ENCODE assay signal across 8 cellular contexts in genomic region chr10:74047871-74048270, GRCh38. TPM values are rescaled to one million over a fixed set of nuclear protein-coding genes. Genes with fewer than 3 reads are reported as not detected.
DNase-seq lines count a peak whose midpoint lies in the region; ATAC-seq and TF ChIP-seq lines count a peak whose summit lies in the region.
"Had no signal": no experiment of that assay in that cellular context is flagged by ENCODE, and none has a peak within 500 bp of the region (broad histone marks: within the 10 kb centered on the region; RNA-seq: fewer than 3 reads in every experiment).

No MANE protein-coding gene starts in this region.

- TF ChIP-seq CTCF in HEK293 (tag by site-specific recombination; IDR thresholded peaks at IDR 0.05) = no peak

- H3K4me1 Mint-ChIP-seq in activated CD4-positive, alpha-beta T cell treated with anti-CD3 and anti-CD28 coated beads for 36 hours = peaks cover 3% of the 10 kb centered on the region

- H3K4me1 ChIP-seq in HEK293 (ENCODE audit: control insufficient read depth, insufficient read depth, low read length) = peaks cover 10% of the 10 kb centered on the region; the same call in 1 of the 2 replicates
- peaks cover 8 to 49% (median 48%) of the 10 kb centered on the region in 5 donors for H3K4me1 ChIP-seq in subcutaneous abdominal adipose tissue (ENCODE audit: control insufficient read depth in 5 of 5, insufficient read depth in 5 of 5, low read length in 5 of 5)

- CTCF ChIA-PET in HEK293 (lab: Yijun Ruan, JAX) = interaction anchor here (1.3 to 1.7 kb wide), 2 partner anchors 12 to 91 kb away, joined by 4 to 5 read pairs; no protein-coding TSS in a partner anchor
- CTCF ChIA-PET in activated CD4-positive, alpha-beta T cell treated with anti-CD3 and anti-CD28 coated beads for 36 hours (lab: Charles Lee) = interaction anchor here (0.5 to 1.3 kb wide), 4 partner anchors 12 to 168 kb away, joined by 3 to 9 read pairs (median 3); no protein-coding TSS in a partner anchor

- no peak overlapping the region for H3K9ac ChIP-seq in subcutaneous abdominal adipose tissue (ENCODE audit: low read length in 5 of 5)

- no peak overlapping the region for H3K27ac ChIP-seq in HEK293 (ENCODE audit: extremely low read depth, low read depth, low read length)
- H3K27ac ChIP-seq in subcutaneous abdominal adipose tissue (ENCODE audit: low read depth, low read length) = peak overlapping the region; percentile 73
- H3K27ac ChIP-seq in caudate nucleus (ENCODE audit: low read depth, low read length) = no peak overlapping the region

- no peak overlapping the region for H3K4me3 ChIP-seq in HEK293 (ENCODE audit: low read depth, low read length)
- H3K4me3 ChIP-seq in subcutaneous abdominal adipose tissue (ENCODE audit: low read depth in 1 of 5, low read length in 5 of 5) = no peak overlapping the region

- no peaks in the 10 kb centered on the region for H3K27me3 Mint-ChIP-seq in activated CD4-positive, alpha-beta T cell treated with anti-CD3 and anti-CD28 coated beads for 36 hours

- H3K36me3 ChIP-seq in HEK293 (ENCODE audit: control insufficient read depth in 2 of 2, insufficient read depth in 1 of 2, low read length in 2 of 2) (peaks cover 22 to 24% of the 10 kb centered on the region in 2 experiments), subcutaneous abdominal adipose tissue (ENCODE audit: control insufficient read depth in 5 of 5, insufficient read depth in 5 of 5, low read length in 5 of 5) (peaks cover 0 to 14% (median 7%) of the 10 kb centered on the region in 5 donors)

- H3K9me3 Mint-ChIP-seq in activated CD4-positive, alpha-beta T cell treated with anti-CD3 and anti-CD28 coated beads for 36 hours (ENCODE audit: low read depth) = no peaks in the 10 kb centered on the region

- intact Hi-C loops in activated CD4-positive, alpha-beta T cell treated with anti-CD3 and anti-CD28 coated beads for 36 hours (cut with DNase I, micrococcal nuclease) = no loop called here

- no peak for ATAC-seq in HG02642 (IDR thresholded peaks at IDR 0.05; ENCODE audit: poor library complexity, unreplicated experiment)
- ATAC-seq in activated CD4-positive, alpha-beta T cell treated with anti-CD3 and anti-CD28 coated beads for 36 hours = no peak

- H3K4me3 Mint-ChIP-seq in activated CD4-positive, alpha-beta T cell treated with anti-CD3 and anti-CD28 coated beads for 36 hours = no peak overlapping the region

- POLR2A ChIA-PET in HEK293 (lab: Yijun Ruan, JAX) = interaction anchor here (0.6 to 0.7 kb wide), 2 partner anchors 49 to 162 kb away, joined by 3 read pairs; no protein-coding TSS in a partner anchor
- POLR2A ChIA-PET in activated CD4-positive, alpha-beta T cell treated with anti-CD3 and anti-CD28 coated beads for 36 hours (lab: Charles Lee) = no interaction called here

- H3K36me3 Mint-ChIP-seq in activated CD4-positive, alpha-beta T cell treated with anti-CD3 and anti-CD28 coated beads for 36 hours (ENCODE audit: low read depth) = peaks cover 3% of the 10 kb centered on the region

- H3K9me3 ChIP-seq in HEK293 (ENCODE audit: control insufficient read depth, insufficient read depth, low read depth, low read length) (no peaks in the 10 kb centered on the region), subcutaneous abdominal adipose tissue (ENCODE audit: control insufficient read depth in 5 of 5, low read length in 5 of 5) (no peaks in the 10 kb centered on the region)

- no peak overlapping the region for H3K27ac Mint-ChIP-seq in activated CD4-positive, alpha-beta T cell treated with anti-CD3 and anti-CD28 coated beads for 36 hours

- DNase-seq in NOMO-1 treated with dmso at 0.1 percent for 144 hours (lab: John Stamatoyannopoulos, UW; ENCODE audit: unreplicated experiment) (peak; percentile 79), fibroblast of peridontal ligament (ENCODE audit: extremely low read depth) (peak; percentile 92), caudate nucleus (lab: John Stamatoyannopoulos, UW) (no peak)
- no peak for DNase-seq in activated CD4-positive, alpha-beta T cell treated with anti-CD3 and anti-CD28 coated beads for 36 hours
- DNase-seq: cortex of kidney had no signal

- no peaks in the 10 kb centered on the region for H3K27me3 ChIP-seq in subcutaneous abdominal adipose tissue (ENCODE audit: control insufficient read depth in 5 of 5, insufficient read depth in 4 of 5, low read length in 5 of 5)

TF ChIP-seq in HEK293, 187 proteins besides CTCF, POLR2A, EP300 and RAD21 (continues in another document):
- TF ChIP-seq ZNF692 (tag by site-specific recombination; IDR thresholded peaks at IDR 0.05) = peak; percentile 74
- TF ChIP-seq ZNF521 (tag by site-specific recombination; IDR thresholded peaks at IDR 0.05) = no peak
- peak; percentile 46; the same call in 1 of the 2 replicates for TF ChIP-seq ZNF843 (tag by site-specific recombination; IDR thresholded peaks at IDR 0.05)
- 0 out of 2 replicates have a peak, but pooled peaks have one; percentile 19 for TF ChIP-seq FEZF1 (tag by site-specific recombination; IDR thresholded peaks at IDR 0.05)
- peak; percentile 26; the same call in 1 of the 2 replicates for TF ChIP-seq KLF8 (tag by site-specific recombination; IDR thresholded peaks at IDR 0.05)
- TF ChIP-seq ZNF561 (tag by site-specific recombination; IDR thresholded peaks at IDR 0.05; ENCODE audit: borderline replicate concordance) = peak; percentile 85; the same call in 1 of the 2 replicates
- TF ChIP-seq ZNF660 (tag by site-specific recombination; IDR thresholded peaks at IDR 0.05) = peak; percentile 83; the same call in 1 of the 2 replicates
- TF ChIP-seq ZNF580 (tag by site-specific recombination; IDR thresholded peaks at IDR 0.05) = 0 out of 2 replicates have a peak, but pooled peaks have one; percentile 32
- no peak for TF ChIP-seq ZNF248 (tag by site-specific recombination; IDR thresholded peaks at IDR 0.05)
- TF ChIP-seq PRDM6 (tag by site-specific recombination; IDR thresholded peaks at IDR 0.05) = peak; percentile 89
- TF ChIP-seq ZBTB8A (tag by site-specific recombination; IDR thresholded peaks at IDR 0.05) = peak; percentile 34; the same call in 1 of the 2 replicates
- TF ChIP-seq ZNF473 (tag by site-specific recombination; IDR thresholded peaks at IDR 0.05) = no peak
- TF ChIP-seq ZNF280D (tag by site-specific recombination; IDR thresholded peaks at IDR 0.05) = no peak

RNA-seq across cellular contexts. Expression of gene VCL, which starts 50.0 kb away (rescaled TPM):
- 10 to 100 TPM; 20.7 to 22.7 TPM for total RNA-seq in activated CD4-positive, alpha-beta T cell treated with anti-CD3 and anti-CD28 coated beads for 36 hours

Comparison
In these comparisons a context has a peak if more than half of its experiments do, and no peak if none do; other contexts are left out.
1. DNase-seq: peak in NOMO-1 treated with dmso at 0.1 percent for 144 hours (single experiment) and fibroblast of peridontal ligament (single experiment); none in activated CD4-positive, alpha-beta T cell treated with anti-CD3 and anti-CD28 coated beads for 36 hours (single experiment) and caudate nucleus (0 of 61).